Comparison of ENCODE assay signal across 9 cellular contexts in genomic region chr5:77893225-77893860, GRCh38.
DNase-seq lines count a peak whose midpoint lies in the region; ATAC-seq and TF ChIP-seq lines count a peak whose summit lies in the region.
"Had no signal": no experiment of that assay in that cellular context is flagged by ENCODE, and none has a peak within 500 bp of the region (broad histone marks: within the 10 kb centered on the region; RNA-seq: fewer than 3 reads in every experiment).

No MANE protein-coding gene starts in this region.

- POLR2A ChIA-PET in A673 (lab: Charles Lee; ENCODE audit: low non-redundant PET), result no interaction called here

- TF ChIP-seq EP300 in ovary (IDR thresholded peaks at IDR 0.05), result no peak

- no peak overlapping the region for H3K27ac Mint-ChIP-seq in stimulated activated naive B cell treated with anti-CD40 and anti-IgM and Interleukin-4, amounts not matched to agents 10 μg/mL and 1 μg/mL and 100 μg/mL, for 72 hours

- H3K4me1 Mint-ChIP-seq in stimulated activated naive B cell treated with anti-CD40 and anti-IgM and Interleukin-4, amounts not matched to agents 10 μg/mL and 1 μg/mL and 100 μg/mL, for 72 hours, result no peaks in the 10 kb centered on the region

- H3K27me3 ChIP-seq in A673 (replicated peaks; ENCODE audit: insufficient read depth, low read depth, low read length, poor library complexity) (peaks cover 2% of the 10 kb centered on the region), kidney epithelial cell (ENCODE audit: control insufficient read depth, insufficient read depth, low read length) (no peaks in the 10 kb centered on the region), ovary (no peaks in the 10 kb centered on the region)

- H3K36me3 Mint-ChIP-seq in stimulated activated naive B cell treated with anti-CD40 and anti-IgM and Interleukin-4, amounts not matched to agents 10 μg/mL and 1 μg/mL and 100 μg/mL, for 72 hours, result no peaks in the 10 kb centered on the region

- H3K27ac ChIP-seq in A673 (ENCODE audit: low read depth, low read length, poor library complexity, severe bottlenecking) (no peak overlapping the region), ovary (no peak overlapping the region)
- H3K27ac ChIP-seq: HL-60 had no signal

- H3K9me3 ChIP-seq in A673 (ENCODE audit: low read depth, low read length, poor library complexity, severe bottlenecking), result no peaks in the 10 kb centered on the region
- H3K9me3 ChIP-seq in ovary, result no peaks in the 10 kb centered on the region

- no peak overlapping the region for H3K4me3 ChIP-seq in A673 (ENCODE audit: low read depth, low read length, poor library complexity, severe bottlenecking)
- no peak overlapping the region for H3K4me3 ChIP-seq in kidney epithelial cell (ENCODE audit: low read depth, low read length)
- H3K4me3 ChIP-seq in ovary, result no peak overlapping the region

- no peak for TF ChIP-seq CTCF in A673 (conservative IDR thresholded peaks at IDR 0.05; ENCODE audit: low read depth, low read length)
- TF ChIP-seq CTCF in kidney epithelial cell (IDR thresholded peaks at IDR 0.05; ENCODE audit: insufficient read depth, low read length, poor library complexity, severe bottlenecking), result no peak
- TF ChIP-seq CTCF in ovary (IDR thresholded peaks at IDR 0.05), result no peak

- intact Hi-C loops in A673 (cut with micrococcal nuclease; ENCODE audit: unreplicated experiment), result no loop called here
- intact Hi-C loops in ovary (cut with DNase I), result no loop called here

- CTCF ChIA-PET in A673 (lab: Charles Lee), result no interaction called here

- no peak for TF ChIP-seq POLR2A in ovary (IDR thresholded peaks at IDR 0.05)

- DNase-seq in A673 (ENCODE audit: low spot score) (peak; percentile 49), HPDE6-E6E7 (ENCODE audit: extremely low spot score) (peak; percentile 82), amniotic epithelial cell (ENCODE audit: low read depth) (peak; percentile 93), kidney epithelial cell (ENCODE audit: low read depth) (peak; percentile 87), ovary (no peak)
- DNase-seq in stimulated activated naive B cell treated with anti-CD40 and anti-IgM and Interleukin-4, amounts not matched to agents 10 μg/mL and 1 μg/mL and 100 μg/mL, for 72 hours, result no peak

- no peaks in the 10 kb centered on the region for H3K36me3 ChIP-seq in A673 (ENCODE audit: insufficient read depth, low read length, poor library complexity, severe bottlenecking)
- no peaks in the 10 kb centered on the region for H3K36me3 ChIP-seq in kidney epithelial cell (ENCODE audit: control insufficient read depth, insufficient read depth, low read length)
- H3K36me3 ChIP-seq in ovary, result no peaks in the 10 kb centered on the region

- no TSS peak for BruUV-seq in A673 (replicated peaks; lab: Mats Ljungman, UMichigan)

- WGBS in ovary, 3 donors, result 72 to 79% (median 73%) methylated on average over 3 of the region's 3 CpGs

- no peak overlapping the region for H3K4me3 Mint-ChIP-seq in stimulated activated naive B cell treated with anti-CD40 and anti-IgM and Interleukin-4, amounts not matched to agents 10 μg/mL and 1 μg/mL and 100 μg/mL, for 72 hours

- peaks cover 0 to 9% of the 10 kb centered on the region in 2 donors for H3K27me3 Mint-ChIP-seq in stimulated activated naive B cell treated with anti-CD40 and anti-IgM and Interleukin-4, amounts not matched to agents 10 μg/mL and 1 μg/mL and 100 μg/mL, for 72 hours

- H3K4me1 ChIP-seq in A673 (ENCODE audit: insufficient read depth, low read length, poor library complexity, severe bottlenecking) (no peaks in the 10 kb centered on the region), ovary (ENCODE audit: insufficient read depth) (no peaks in the 10 kb centered on the region)

- ATAC-seq in GM21515 (IDR thresholded peaks at IDR 0.05; ENCODE audit: unreplicated experiment) (no peak), GM19452 (IDR thresholded peaks at IDR 0.05; ENCODE audit: unreplicated experiment) (no peak)
- ATAC-seq in stimulated activated naive B cell treated with anti-CD40 and anti-IgM and Interleukin-4, amounts not matched to agents 10 μg/mL and 1 μg/mL and 100 μg/mL, for 72 hours (replicated peaks), result no peak

- no peaks in the 10 kb centered on the region for H3K9me3 Mint-ChIP-seq in stimulated activated naive B cell treated with anti-CD40 and anti-IgM and Interleukin-4, amounts not matched to agents 10 μg/mL and 1 μg/mL and 100 μg/mL, for 72 hours

Comparison
In these comparisons a context has a peak if more than half of its experiments do, and no peak if none do; other contexts are left out.
1. DNase-seq: peak in A673 (single experiment), HPDE6-E6E7 (single experiment), amniotic epithelial cell (single experiment) and kidney epithelial cell (single experiment); none in ovary (0 of 5) and stimulated activated naive B cell treated with anti-CD40 and anti-IgM and Interleukin-4, amounts not matched to agents 10 μg/mL and 1 μg/mL and 100 μg/mL, for 72 hours (single experiment).